Comparison of ENCODE assay signal across 17 cellular contexts in genomic region chr11:47913569-47914244, GRCh38.
"Had no signal": no experiment of that assay in that cellular context is flagged by ENCODE, and none has a peak within 500 bp of the region (broad histone marks: within the 10 kb centered on the region; RNA-seq: fewer than 3 reads in every experiment).

No MANE protein-coding gene starts in this region.

- H3K36me3 Mint-ChIP-seq: activated naive CD4-positive, alpha-beta T cell treated with anti-CD3 and anti-CD28 coated beads, Interleukin-2, amount 50 U/mL, for 24 hours; mesothelial cell of epicardium had no signal

- H3K27ac ChIP-seq: neutrophil, stomach, thoracic aorta had no signal

- H3K27me3 ChIP-seq: neutrophil, stomach had no signal

- H3K9me3 ChIP-seq: neutrophil, stomach, thoracic aorta had no signal

- H3K9me3 Mint-ChIP-seq: activated naive CD4-positive, alpha-beta T cell treated with anti-CD3 and anti-CD28 coated beads, Interleukin-2, amount 50 U/mL, for 24 hours; endodermal cell; mesothelial cell of epicardium had no signal

- H3K4me3 Mint-ChIP-seq: activated naive CD4-positive, alpha-beta T cell treated with anti-CD3 and anti-CD28 coated beads, Interleukin-2, amount 50 U/mL, for 24 hours; endodermal cell; mesothelial cell of epicardium had no signal

- H3K4me3 ChIP-seq: stomach, thoracic aorta had no signal

- H3K27me3 Mint-ChIP-seq: activated naive CD4-positive, alpha-beta T cell treated with anti-CD3 and anti-CD28 coated beads, Interleukin-2, amount 50 U/mL, for 24 hours had no signal

- DNase-seq: activated CD4-positive, alpha-beta T cell treated with anti-CD3 and anti-CD28 coated beads, Interleukin-2, amount 50 U/mL, for 4 hours; activated effector memory CD4-positive, alpha-beta T cell treated with Interleukin-2 at 50 U/mL for 16 hours; activated T-cell treated with anti-CD3 and anti-CD28 coated beads, Interleukin-2, amount 50 U/mL, for 1 hour; cerebellar nuclear complex; endodermal cell; erythroblast; retina; stimulated activated CD4-positive, alpha-beta T cell treated with anti-CD3 and anti-CD28 coated beads, Interleukin-15, amount 100 ng/mL, for 24 hours; stimulated activated CD4-positive, alpha-beta T cell treated with anti-CD3 and anti-CD28 coated beads, Interleukin-4, amount 100 ng/mL, for 4 hours; stomach had no signal

- H3K36me3 ChIP-seq: neutrophil, stomach, thoracic aorta had no signal

- FAIRE-seq: keratinocyte, TTC549, urothelium cell line had no signal

- H3K27ac Mint-ChIP-seq: activated naive CD4-positive, alpha-beta T cell treated with anti-CD3 and anti-CD28 coated beads, Interleukin-2, amount 50 U/mL, for 24 hours; endodermal cell; mesothelial cell of epicardium had no signal
